9 cellular contexts compared by ENCODE assay signal in the genomic region with DNA sequence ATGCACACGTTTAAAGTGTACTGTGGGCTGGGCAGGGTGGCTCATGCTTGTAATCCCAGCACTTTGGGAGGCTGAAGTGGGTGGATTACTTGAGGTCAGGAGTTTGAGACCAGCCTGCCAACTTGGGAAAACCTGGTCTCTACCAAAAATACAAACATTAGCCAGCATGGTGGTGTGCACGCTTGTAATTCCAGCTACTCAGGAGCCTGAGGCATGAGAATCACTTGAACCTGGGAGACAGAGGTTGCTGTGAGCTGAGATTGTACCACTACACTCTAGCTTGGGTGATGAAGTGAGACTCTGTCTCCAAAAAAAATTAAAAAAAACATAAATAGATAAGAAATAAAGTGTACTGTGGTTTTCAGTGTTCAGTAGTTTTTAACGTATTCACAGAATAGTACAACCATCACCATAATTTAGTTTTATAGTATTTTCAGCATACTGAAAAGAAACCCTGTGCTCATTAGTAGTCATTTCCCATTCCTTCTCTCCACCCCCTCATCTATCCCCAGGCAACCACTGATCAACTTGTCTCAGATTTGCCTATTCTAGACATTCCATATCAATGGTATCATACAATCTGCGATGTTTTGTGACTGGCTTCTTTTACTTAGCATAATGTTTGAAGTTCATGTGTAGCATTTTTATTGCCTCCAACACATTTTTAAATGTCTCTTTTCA. TPM values are rescaled to one million over a fixed set of nuclear protein-coding genes. Genes with fewer than 3 reads are reported as not detected.
DNase-seq lines count a peak whose midpoint lies in the region; ATAC-seq and TF ChIP-seq lines count a peak whose summit lies in the region.
"Had no signal": no experiment of that assay in that cellular context is flagged by ENCODE, and none has a peak within 500 bp of the region (broad histone marks: within the 10 kb centered on the region; RNA-seq: fewer than 3 reads in every experiment).

No MANE protein-coding gene starts in this region.

- no peaks in the 10 kb centered on the region for H3K36me3 ChIP-seq in aorta (ENCODE audit: control insufficient read depth in 1 of 2, insufficient read depth in 2 of 2, low read length in 1 of 2)
- H3K36me3 ChIP-seq in sigmoid colon, result no peaks in the 10 kb centered on the region
- H3K36me3 ChIP-seq: SJSA1 had no signal

- H3K4me3 ChIP-seq in aorta (ENCODE audit: low read length in 2 of 2) (no peak overlapping the region), sigmoid colon (no peak overlapping the region)
- H3K4me3 ChIP-seq: SJSA1 had no signal

- DNase-seq in EL (peak; percentile 90), fibroblast of gingiva (ENCODE audit: low read depth) (peak; percentile 30), omental fat pad (ENCODE audit: low spot score) (no peak), NCI-H187 (lab: John Stamatoyannopoulos, UW) (no peak), NCI-H2196 treated with DMSO at 0.1 percent for 48 hours (lab: John Stamatoyannopoulos, UW; ENCODE audit: unreplicated experiment) (no peak), aorta (no peak), sigmoid colon (no peak)

- H3K27ac ChIP-seq in aorta (ENCODE audit: low read depth in 1 of 2, low read length in 2 of 2), result no peak overlapping the region
- no peak overlapping the region for H3K27ac ChIP-seq in sigmoid colon
- H3K27ac ChIP-seq: SJSA1 had no signal

- intact Hi-C loops in aorta (cut with DNase I) (no loop called here), sigmoid colon (cut with DNase I) (no loop called here)

- H3K4me1 ChIP-seq in aorta (ENCODE audit: control insufficient read depth in 1 of 2, insufficient read depth in 2 of 2, low read length in 2 of 2) (peaks cover 1 to 5% of the 10 kb centered on the region in 2 donors), sigmoid colon (peaks cover 0 to 35% (median 21%) of the 10 kb centered on the region in 4 donors)
- H3K4me1 ChIP-seq: SJSA1 had no signal

- WGBS in aorta, 2 donors, result 20 to 25% methylated on average over 4 of the region's 4 CpGs
- WGBS in sigmoid colon, 2 donors, result 69 to 74% methylated on average over 4 of the region's 4 CpGs

- H3K9me3 ChIP-seq in aorta (ENCODE audit: control insufficient read depth, low read length) (no peaks in the 10 kb centered on the region), sigmoid colon (no peaks in the 10 kb centered on the region)
- H3K9me3 ChIP-seq: SJSA1 had no signal

- ATAC-seq in SK-N-SH treated with all-trans-retinoic acid at 6 μM for 48 hours (peak; percentile 96), omental fat pad (ENCODE audit: low FRiP score) (peak; percentile 83), aorta (ENCODE audit: low FRiP score) (no peak)

- no peak for TF ChIP-seq EP300 in sigmoid colon (IDR thresholded peaks at IDR 0.05)

- H3K27me3 ChIP-seq in aorta (ENCODE audit: control insufficient read depth in 1 of 2, insufficient read depth in 2 of 2, low read length in 1 of 2), result no peaks in the 10 kb centered on the region
- no peaks in the 10 kb centered on the region for H3K27me3 ChIP-seq in sigmoid colon
- H3K27me3 ChIP-seq: SJSA1 had no signal

- no peak for TF ChIP-seq POLR2A in sigmoid colon (IDR thresholded peaks at IDR 0.05)

- TF ChIP-seq CTCF in omental fat pad (IDR thresholded peaks at IDR 0.05) (no peak), sigmoid colon (IDR thresholded peaks at IDR 0.05) (no peak)

TF ChIP-seq in SK-N-SH treated with all-trans-retinoic acid at 6 μM for 48 hours, 23 proteins besides CTCF, POLR2A, EP300 and RAD21:
- 0 out of 2 replicates have a peak, but pooled peaks have one; percentile 13 for TF ChIP-seq ISL1 (CRISPR knock-in tag; IDR thresholded peaks at IDR 0.05)
- TF ChIP-seq ZNF565 (CRISPR knock-in tag; conservative IDR thresholded peaks at IDR 0.05; ENCODE audit: low read depth), result no peak

RNA-seq across cellular contexts. Expression of a gene that starts 19.1 kb away (rescaled TPM):
- total RNA-seq in omental fat pad (10 to 100 TPM; 27.7 to 92.6 (median 57.4) TPM), aorta (100 to 1,000 TPM; 107 to 109 TPM), sigmoid colon (100 to 1,000 TPM in 3 of 4 donors, 10 to 100 TPM in 1; 95.9 to 167 (median 112) TPM)
- polyA plus RNA-seq in aorta (10 to 100 TPM; 39.0 to 46.0 TPM), sigmoid colon (10 to 100 TPM; 25.6 to 48.0 (median 33.5) TPM)

Comparison
In these comparisons a context has a peak if more than half of its experiments do, and no peak if none do; other contexts are left out.
1. DNase-seq: peak in EL (single experiment) and fibroblast of gingiva (single experiment); none in omental fat pad (single experiment), NCI-H187 (0 of 2), NCI-H2196 treated with DMSO at 0.1 percent for 48 hours (single experiment), aorta (0 of 2) and sigmoid colon (single experiment).